Comparison of ENCODE assay signal across 8 cellular contexts in genomic region chr6:33711140-33712129, GRCh38. TPM values are rescaled to one million over a fixed set of nuclear protein-coding genes. Genes with fewer than 3 reads are reported as not detected.
DNase-seq lines count a peak whose midpoint lies in the region; ATAC-seq and TF ChIP-seq lines count a peak whose summit lies in the region.

Gene UQCC2, minus strand, starts transcription at chr6:33711700. Its CDS starts 14 bp downstream, at chr6:33711686.

- H3K4me1 ChIP-seq in Caco-2: peaks cover 15% of the 10 kb centered on the region
- H3K4me1 ChIP-seq in HUES48 (ENCODE audit: control insufficient read depth, insufficient read depth, low read length): peaks cover 15% of the 10 kb centered on the region; the same call in 1 of the 2 replicates
- peaks cover 15% of the 10 kb centered on the region for H3K4me1 ChIP-seq in NT2/D1 (ENCODE audit: insufficient read depth, insufficient read length)
- peaks cover 7% of the 10 kb centered on the region for H3K4me1 ChIP-seq in endodermal cell (ENCODE audit: control insufficient read depth, insufficient read depth, low read length)

- 8 to 15% methylated on average over 37 to 73 of the region's 73 CpGs for WGBS in endodermal cell (ENCODE audit: insufficient coverage in 1 of 2, insufficient read length in 1 of 2), 2 experiments

- peak within 1 kb of the TSS; percentile 93 for H3K4me3 Mint-ChIP-seq in Caco-2 (ENCODE audit: unreplicated experiment)
- peak within 1 kb of the TSS; percentile 90 for H3K4me3 Mint-ChIP-seq in activated CD8-positive, alpha-beta memory T cell treated with anti-CD3 and anti-CD28 coated beads, Interleukin-2, amount 10 ng/mL, durations not matched to agents 7 days and 5 days
- peak within 1 kb of the TSS; percentile 87 for H3K4me3 Mint-ChIP-seq in endodermal cell

- H3K36me3 ChIP-seq in Caco-2 (ENCODE audit: control insufficient read depth, insufficient read depth, low read length): no peaks in the 10 kb centered on the region; the same call in none of the 2 replicates
- H3K36me3 ChIP-seq in HUES48 (ENCODE audit: control insufficient read depth, insufficient read depth, low read length): peaks cover 32% of the 10 kb centered on the region
- peaks cover 45% of the 10 kb centered on the region for H3K36me3 ChIP-seq in NT2/D1 (ENCODE audit: insufficient read depth, insufficient read length, low read length)
- H3K36me3 ChIP-seq in endodermal cell (ENCODE audit: control insufficient read depth, insufficient read depth, low read length): peaks cover 36% of the 10 kb centered on the region

- H3K9me3 ChIP-seq in Caco-2 (no peaks in the 10 kb centered on the region), HUES48 (ENCODE audit: control insufficient read depth, insufficient read depth, low read length) (no peaks in the 10 kb centered on the region), NT2/D1 (ENCODE audit: insufficient read depth, low read length) (no peaks in the 10 kb centered on the region), endodermal cell (ENCODE audit: control insufficient read depth, low read length) (no peaks in the 10 kb centered on the region)

- POLR2A ChIA-PET in Caco-2 (lab: Charles Lee): interaction anchor here (0.5 to 1.9 kb wide), 31 partner anchors 11 to 1782 kb away, joined by 3 to 15 read pairs (median 4); partner anchors contain the start of genes BAK1, LEMD2 and ZBTB9

- BruUV-seq in Caco-2 (replicated peaks; lab: Mats Ljungman, UMichigan): TSS peak; percentile 72

- H3K9ac ChIP-seq in HUES48 (ENCODE audit: low read depth, low read length): peak within 1 kb of the TSS; percentile 96
- peak within 1 kb of the TSS; percentile 93 for H3K9ac ChIP-seq in NT2/D1 (ENCODE audit: insufficient read length, low read depth)
- H3K9ac ChIP-seq in endodermal cell (ENCODE audit: extremely low read depth, low read length, poor library complexity, severe bottlenecking): peak within 1 kb of the TSS; percentile 92

- no peaks in the 10 kb centered on the region for H3K9me3 Mint-ChIP-seq in Caco-2 (ENCODE audit: unreplicated experiment)
- H3K9me3 Mint-ChIP-seq in activated CD8-positive, alpha-beta memory T cell treated with anti-CD3 and anti-CD28 coated beads, Interleukin-2, amount 10 ng/mL, durations not matched to agents 7 days and 5 days (ENCODE audit: low read depth): no peaks in the 10 kb centered on the region
- no peaks in the 10 kb centered on the region for H3K9me3 Mint-ChIP-seq in endodermal cell

- peaks cover 14% of the 10 kb centered on the region for H3K4me1 Mint-ChIP-seq in Caco-2 (ENCODE audit: low read depth, unreplicated experiment)
- peaks cover 42% of the 10 kb centered on the region for H3K4me1 Mint-ChIP-seq in activated CD8-positive, alpha-beta memory T cell treated with anti-CD3 and anti-CD28 coated beads, Interleukin-2, amount 10 ng/mL, durations not matched to agents 7 days and 5 days
- H3K4me1 Mint-ChIP-seq in endodermal cell: peaks cover 14% of the 10 kb centered on the region

- H3K4me3 ChIP-seq in Caco-2 (ENCODE audit: low read depth, low read length): peak within 1 kb of the TSS; percentile 68
- H3K4me3 ChIP-seq in HUES48 (ENCODE audit: low read depth, low read length): peak within 1 kb of the TSS; percentile 80
- peak within 1 kb of the TSS; percentile 65 for H3K4me3 ChIP-seq in NT2/D1 (ENCODE audit: insufficient read length, low read depth)
- peak within 1 kb of the TSS; percentile 82 for H3K4me3 ChIP-seq in endodermal cell (ENCODE audit: low read length)

- H3K27ac ChIP-seq in HUES48 (ENCODE audit: low read depth, low read length) (peak within 1 kb of the TSS; percentile 96), endodermal cell (ENCODE audit: low read depth, low read length) (peak within 1 kb of the TSS; percentile 91)

- peak; percentile 95 to 96 for DNase-seq in Caco-2
- DNase-seq in NT2/D1 (ENCODE audit: low read depth, low spot score): peak; percentile 94
- DNase-seq in activated CD8-positive, alpha-beta memory T cell treated with anti-CD3 and anti-CD28 coated beads, Interleukin-2, amount 10 ng/mL, durations not matched to agents 7 days and 5 days: peak; percentile 99
- DNase-seq in endodermal cell: peak; percentile 98
- DNase-seq in mesenteric fat pad (ENCODE audit: low spot score): peak; percentile 99
- peak; percentile 86 for DNase-seq in stimulated activated CD8-positive, alpha-beta memory T cell treated with anti-CD3 and anti-CD28 coated beads, Interleukin-15, amount 100 ng/mL, for 24 hours (ENCODE audit: low read depth)

- peak within 1 kb of the TSS; percentile 100 for H3K27ac Mint-ChIP-seq in Caco-2 (ENCODE audit: unreplicated experiment)
- peak within 1 kb of the TSS; percentile 96 for H3K27ac Mint-ChIP-seq in activated CD8-positive, alpha-beta memory T cell treated with anti-CD3 and anti-CD28 coated beads, Interleukin-2, amount 10 ng/mL, durations not matched to agents 7 days and 5 days
- H3K27ac Mint-ChIP-seq in endodermal cell: peak within 1 kb of the TSS; percentile 99

- TF ChIP-seq CTCF in Caco-2 (IDR thresholded peaks at IDR 0.05; ENCODE audit: insufficient read depth in 1 of 2, low read depth in 1 of 2, low read length in 1 of 2, severe bottlenecking in 1 of 2, unreplicated experiment in 1 of 2) (peak; percentile 41 to 83), endodermal cell (conservative IDR thresholded peaks at IDR 0.05) (peak; percentile 75)

- intact Hi-C loops in Caco-2 (cut with micrococcal nuclease; ENCODE audit: unreplicated experiment): loop anchor here (1.0 kb wide), 3 partner anchors 33 to 77 kb away; no protein-coding TSS in a partner anchor

- H3K27me3 ChIP-seq in Caco-2 (replicated peaks; ENCODE audit: control insufficient read depth, insufficient read depth, low read length): no peaks in the 10 kb centered on the region
- H3K27me3 ChIP-seq in HUES48 (ENCODE audit: control insufficient read depth, insufficient read depth, low read length): no peaks in the 10 kb centered on the region
- no peaks in the 10 kb centered on the region for H3K27me3 ChIP-seq in NT2/D1 (ENCODE audit: insufficient read depth, insufficient read length)
- H3K27me3 ChIP-seq in endodermal cell (ENCODE audit: control insufficient read depth, insufficient read depth, low read length, poor library complexity, severe bottlenecking): no peaks in the 10 kb centered on the region

- peak; percentile 90 for ATAC-seq in GM21381 (IDR thresholded peaks at IDR 0.05; ENCODE audit: unreplicated experiment)
- peak; percentile 99 for ATAC-seq in activated CD8-positive, alpha-beta memory T cell treated with anti-CD3 and anti-CD28 coated beads, Interleukin-2, amount 10 ng/mL, durations not matched to agents 7 days and 5 days

- CTCF ChIA-PET in Caco-2 (lab: Charles Lee): interaction anchor here (0.5 to 2.0 kb wide), 41 partner anchors 10 to 594 kb away, joined by 3 to 40 read pairs (median 5); partner anchors contain the start of genes BAK1, ITPR3 and ZBTB9
- CTCF ChIA-PET in activated CD8-positive, alpha-beta memory T cell treated with anti-CD3 and anti-CD28 coated beads, Interleukin-2, amount 10 ng/mL, durations not matched to agents 7 days and 5 days (lab: Charles Lee): interaction anchor here (0.6 to 3.4 kb wide), 48 partner anchors 9 to 944 kb away, joined by 3 to 40 read pairs (median 4); partner anchors contain the start of genes BAK1, ITPR3 and ZBTB9

- H3K27me3 Mint-ChIP-seq in Caco-2 (ENCODE audit: insufficient read depth, unreplicated experiment) (no peaks in the 10 kb centered on the region), endodermal cell (ENCODE audit: insufficient read depth) (no peaks in the 10 kb centered on the region)
- peaks cover 6% of the 10 kb centered on the region for H3K27me3 Mint-ChIP-seq in activated CD8-positive, alpha-beta memory T cell treated with anti-CD3 and anti-CD28 coated beads, Interleukin-2, amount 10 ng/mL, durations not matched to agents 7 days and 5 days

- H3K36me3 Mint-ChIP-seq in Caco-2 (ENCODE audit: insufficient read depth, unreplicated experiment) (peaks cover 31% of the 10 kb centered on the region), endodermal cell (ENCODE audit: low read depth) (peaks cover 38% of the 10 kb centered on the region)
- H3K36me3 Mint-ChIP-seq in activated CD8-positive, alpha-beta memory T cell treated with anti-CD3 and anti-CD28 coated beads, Interleukin-2, amount 10 ng/mL, durations not matched to agents 7 days and 5 days: peaks cover 21% of the 10 kb centered on the region

RNA-seq across cellular contexts. Expression of gene UQCC2, which starts in this region (rescaled TPM):
- 115 and 122 TPM in 2 replicates for total RNA-seq in Caco-2 (2022)
- 100 to 1,000 TPM in 1 of 2 experiments, 10 to 100 TPM in 1; 94.8 to 108 TPM for total RNA-seq in activated CD8-positive, alpha-beta memory T cell treated with anti-CD3 and anti-CD28 coated beads, Interleukin-2, amount 10 ng/mL, durations not matched to agents 7 days and 5 days
- total RNA-seq in endodermal cell: 100 to 1,000 TPM; 120 to 174 TPM
- polyA plus RNA-seq in endodermal cell (2013, experiment 1 of 2): 170 TPM
- 163 TPM for polyA plus RNA-seq in endodermal cell (2013, experiment 2 of 2)
- total RNA-seq in mesenteric fat pad: 47.0 TPM

Comparison
In these comparisons a context has a peak if more than half of its experiments do, and no peak if none do; other contexts are left out.
1. Peak in every context shown above with its lines: DNase-seq, ATAC-seq, H3K4me3 ChIP-seq and H3K27ac ChIP-seq.